8 cellular contexts compared by ENCODE assay signal in genomic region chr4:111943796-111944203, GRCh38.
DNase-seq lines count a peak whose midpoint lies in the region; ATAC-seq and TF ChIP-seq lines count a peak whose summit lies in the region.

No MANE protein-coding gene starts in this region.

- H3K27me3 ChIP-seq in gastrocnemius medialis, result no peaks in the 10 kb centered on the region

- TF ChIP-seq POLR2A in NB4 (IDR thresholded peaks at IDR 0.05; ENCODE audit: extremely low read depth, insufficient read length), result no peak
- no peak for TF ChIP-seq POLR2A in gastrocnemius medialis (IDR thresholded peaks at IDR 0.05)

- H3K9me3 ChIP-seq in gastrocnemius medialis, result no peaks in the 10 kb centered on the region

- H3K27ac ChIP-seq in gastrocnemius medialis, result no peak overlapping the region

- ATAC-seq in GM18517 (IDR thresholded peaks at IDR 0.05; ENCODE audit: unreplicated experiment), result peak; percentile 94
- peak; percentile 96 for ATAC-seq in HG02798 (IDR thresholded peaks at IDR 0.05; ENCODE audit: poor library complexity, unreplicated experiment)
- ATAC-seq in gastrocnemius medialis, result no peak

- in situ Hi-C loops in astrocyte of the cerebellum (cut with HindIII; ENCODE audit: low sequenced_read_pairs) (no loop called here), gastrocnemius medialis (cut with MboI; ENCODE audit: low sequenced_read_pairs in 4 of 4) (no loop called here)

- H3K4me3 ChIP-seq in NB4 (ENCODE audit: low read depth, low read length), result no peak overlapping the region
- H3K4me3 ChIP-seq in astrocyte of the cerebellum (ENCODE audit: low read depth, low read length), result no peak overlapping the region
- H3K4me3 ChIP-seq in gastrocnemius medialis, result no peak overlapping the region

- TF ChIP-seq CTCF in AG09319 (IDR thresholded peaks at IDR 0.05; ENCODE audit: low read depth, low read length) (peak; percentile 22), NB4 (IDR thresholded peaks at IDR 0.05; ENCODE audit: low read depth, low read length) (peak; percentile 66), astrocyte of the cerebellum (IDR thresholded peaks at IDR 0.05; ENCODE audit: low read depth, low read length, missing control alignments) (peak; percentile 55), gastrocnemius medialis (IDR thresholded peaks at IDR 0.05 in 4 of 5, conservative IDR thresholded peaks at IDR 0.05 in 1 of 5) (no peak)

- intact Hi-C loops in gastrocnemius medialis (cut with DNase I; ENCODE audit: low total_unique reads), result no loop called here

- H3K36me3 ChIP-seq in gastrocnemius medialis, result no peaks in the 10 kb centered on the region

- no peaks in the 10 kb centered on the region for H3K4me1 ChIP-seq in gastrocnemius medialis

- DNase-seq in AG09319 (ENCODE audit: extremely low read depth, low read depth) (no peak), NB4 (ENCODE audit: low read depth) (peak; percentile 58), astrocyte of the cerebellum (ENCODE audit: low read depth) (no peak), lung microvascular endothelial cell (ENCODE audit: low read depth in 2 of 2) (peak; percentile 19 to 64), gastrocnemius medialis (no peak)
- DNase-seq in stimulated activated naive CD4-positive, alpha-beta T cell (lab: John Stamatoyannopoulos, UW), result no peak

Comparison
In these comparisons a context has a peak if more than half of its experiments do, and no peak if none do; other contexts are left out.
1. DNase-seq: peak in NB4 (single experiment) and lung microvascular endothelial cell (2 of 2); none in AG09319 (single experiment), astrocyte of the cerebellum (single experiment), stimulated activated naive CD4-positive, alpha-beta T cell (0 of 6) and gastrocnemius medialis (0 of 2).
2. CTCF ChIP-seq: peak in AG09319 (single experiment), NB4 (single experiment) and astrocyte of the cerebellum (single experiment); none in gastrocnemius medialis (0 of 5).
3. ATAC-seq: peak in GM18517 (single experiment) and HG02798 (single experiment); none in gastrocnemius medialis (0 of 2).